8 cellular contexts compared by ENCODE assay signal in genomic region chr12:110543252-110543959, GRCh38. TPM values are rescaled to one million over a fixed set of nuclear protein-coding genes. Genes with fewer than 3 reads are reported as not detected.
DNase-seq lines count a peak whose midpoint lies in the region; ATAC-seq and TF ChIP-seq lines count a peak whose summit lies in the region.

No MANE protein-coding gene starts in this region.

- peaks cover 45% of the 10 kb centered on the region for H3K36me3 Mint-ChIP-seq in activated naive CD4-positive, alpha-beta T cell treated with anti-CD3 and anti-CD28 coated beads for 36 hours (ENCODE audit: low read depth)
- H3K36me3 Mint-ChIP-seq in MCF 10A (ENCODE audit: insufficient read depth, unreplicated experiment), result peaks cover 96% of the 10 kb centered on the region

- no peak overlapping the region for H3K4me3 Mint-ChIP-seq in activated naive CD4-positive, alpha-beta T cell treated with anti-CD3 and anti-CD28 coated beads for 36 hours
- peak overlapping the region; percentile 60 for H3K4me3 Mint-ChIP-seq in MCF 10A (ENCODE audit: unreplicated experiment)

- H3K4me3 ChIP-seq in left lung (no peak overlapping the region), subcutaneous abdominal adipose tissue (ENCODE audit: low read depth in 1 of 5, low read length in 5 of 5) (no peak overlapping the region), OCI-LY7 (ENCODE audit: low read depth, low read length, poor library complexity, severe bottlenecking) (no peak overlapping the region)

- TSS peak; percentile 44 for BruUV-seq in MCF 10A (replicated peaks; lab: Mats Ljungman, UMichigan)
- no TSS peak for BruUV-seq in OCI-LY7 (replicated peaks; lab: Mats Ljungman, UMichigan)

- H3K4me2 ChIP-seq in OCI-LY7 (ENCODE audit: low read length), result no peak overlapping the region

- H4K20me1 ChIP-seq in OCI-LY7 (ENCODE audit: insufficient read depth, low read length), result no peaks in the 10 kb centered on the region

- H3K27me3 ChIP-seq in left lung (no peaks in the 10 kb centered on the region), subcutaneous abdominal adipose tissue (ENCODE audit: control insufficient read depth in 5 of 5, insufficient read depth in 4 of 5, low read length in 5 of 5) (no peaks in the 10 kb centered on the region)

- H3K4me1 Mint-ChIP-seq in activated naive CD4-positive, alpha-beta T cell treated with anti-CD3 and anti-CD28 coated beads for 36 hours (ENCODE audit: low read depth), result peaks cover 43% of the 10 kb centered on the region
- peaks cover 54% of the 10 kb centered on the region for H3K4me1 Mint-ChIP-seq in MCF 10A (ENCODE audit: insufficient read depth, unreplicated experiment)

- POLR2A ChIA-PET in MCF 10A (lab: Yijun Ruan, JAX) (interaction anchor here (0.6 to 17.1 kb wide), 23 partner anchors 10 to 263 kb away, joined by 3 to 351 read pairs (median 5); partner anchors contain the start of genes ARPC3, FAM216A, GPN3 and RAD9B), OCI-LY7 (lab: Charles Lee) (interaction anchor here (0.5 to 1.0 kb wide), 6 partner anchors 12 to 185 kb away, joined by 3 to 5 read pairs (median 3); no protein-coding TSS in a partner anchor)

- peak overlapping the region; percentile 48 for H3K27ac Mint-ChIP-seq in activated naive CD4-positive, alpha-beta T cell treated with anti-CD3 and anti-CD28 coated beads for 36 hours
- H3K27ac Mint-ChIP-seq in MCF 10A (ENCODE audit: low read depth, unreplicated experiment), result peak overlapping the region; percentile 90

- H3K9me2 ChIP-seq in OCI-LY7 (ENCODE audit: insufficient read depth, low read length), result no peaks in the 10 kb centered on the region

- H3K4me1 ChIP-seq in left lung (peaks cover 16 to 43% of the 10 kb centered on the region in 2 donors), subcutaneous abdominal adipose tissue (ENCODE audit: control insufficient read depth in 5 of 5, insufficient read depth in 5 of 5, low read length in 5 of 5) (peaks cover 7 to 41% (median 34%) of the 10 kb centered on the region in 5 donors), OCI-LY7 (ENCODE audit: insufficient read depth, low read length, poor library complexity, severe bottlenecking) (peaks cover 12% of the 10 kb centered on the region)

- H3K9me3 Mint-ChIP-seq in activated naive CD4-positive, alpha-beta T cell treated with anti-CD3 and anti-CD28 coated beads for 36 hours, result no peaks in the 10 kb centered on the region
- H3K9me3 Mint-ChIP-seq in MCF 10A (ENCODE audit: unreplicated experiment), result no peaks in the 10 kb centered on the region

- H3K27ac ChIP-seq in left lung, result peak overlapping the region; percentile 39 to 61
- H3K27ac ChIP-seq in subcutaneous abdominal adipose tissue (ENCODE audit: low read depth, low read length), result peak overlapping the region; percentile 91
- no peak overlapping the region for H3K27ac ChIP-seq in OCI-LY7 (ENCODE audit: low read depth, low read length, poor library complexity, severe bottlenecking)

- TF ChIP-seq CTCF in MCF 10A (IDR thresholded peaks at IDR 0.05; ENCODE audit: unreplicated experiment), result no peak
- TF ChIP-seq CTCF in left lung (IDR thresholded peaks at IDR 0.05), result no peak
- no peak for TF ChIP-seq CTCF in OCI-LY7 (conservative IDR thresholded peaks at IDR 0.05; ENCODE audit: low read length)

- no peaks in the 10 kb centered on the region for H3K9me3 ChIP-seq in left lung
- H3K9me3 ChIP-seq in subcutaneous abdominal adipose tissue (ENCODE audit: control insufficient read depth in 5 of 5, low read length in 5 of 5), result no peaks in the 10 kb centered on the region
- H3K9me3 ChIP-seq in OCI-LY7 (ENCODE audit: low read length), result no peaks in the 10 kb centered on the region

- CTCF ChIA-PET in activated naive CD4-positive, alpha-beta T cell treated with anti-CD3 and anti-CD28 coated beads for 36 hours (lab: Charles Lee), result interaction anchor here (1.0 to 1.6 kb wide), 4 partner anchors 8 to 61 kb away, joined by 3 to 8 read pairs (median 4); no protein-coding TSS in a partner anchor
- CTCF ChIA-PET in MCF 10A (lab: Yijun Ruan, JAX) (interaction anchor here (0.6 to 1.6 kb wide), 10 partner anchors 8 to 351 kb away, joined by 3 to 7 read pairs (median 4); no protein-coding TSS in a partner anchor), OCI-LY7 (lab: Charles Lee; ENCODE audit: unreplicated experiment) (interaction anchor here (0.5 kb wide), 1 partner anchor 154 kb away, joined by 5 read pairs; no protein-coding TSS in a partner anchor)

- intact Hi-C loops in activated naive CD4-positive, alpha-beta T cell treated with anti-CD3 and anti-CD28 coated beads for 36 hours (cut with micrococcal nuclease), result no loop called here
- intact Hi-C loops in MCF 10A (cut with micrococcal nuclease) (loop anchor here (2.0 kb wide), 1 partner anchor 31 kb away; no protein-coding TSS in a partner anchor), left lung (cut with DNase I) (no loop called here), OCI-LY7 (cut with micrococcal nuclease; ENCODE audit: unreplicated experiment) (no loop called here)

- H3K36me3 ChIP-seq in left lung (peaks cover 0 to 47% of the 10 kb centered on the region in 2 donors), subcutaneous abdominal adipose tissue (ENCODE audit: control insufficient read depth in 5 of 5, insufficient read depth in 5 of 5, low read length in 5 of 5) (peaks cover 0 to 18% (median 13%) of the 10 kb centered on the region in 5 donors), OCI-LY7 (ENCODE audit: insufficient read depth, low read length) (peaks cover 77% of the 10 kb centered on the region)

- H2AFZ ChIP-seq in OCI-LY7 (ENCODE audit: low read length), result no peak overlapping the region

- DNase-seq in activated naive CD4-positive, alpha-beta T cell treated with anti-CD3 and anti-CD28 coated beads for 36 hours, result no peak
- no peak for DNase-seq in activated naive CD4-positive, alpha-beta T cell treated with anti-CD3 and anti-CD28 coated beads, Interleukin-2, amount 50 U/mL, for 16 hours
- DNase-seq in MCF 10A (ENCODE audit: unreplicated experiment) (peak; percentile 100), left lung (peak in 1 of 2 donors; percentile 87), OCI-LY7 (ENCODE audit: low spot score) (no peak)
- no peak for DNase-seq in activated CD8-positive, alpha-beta memory T cell treated with anti-CD3 and anti-CD28 coated beads for 24 hours

- no peaks in the 10 kb centered on the region for H3K27me3 Mint-ChIP-seq in activated naive CD4-positive, alpha-beta T cell treated with anti-CD3 and anti-CD28 coated beads for 36 hours (ENCODE audit: low read depth)
- H3K27me3 Mint-ChIP-seq in MCF 10A (ENCODE audit: insufficient read depth, unreplicated experiment), result no peaks in the 10 kb centered on the region

- ATAC-seq in left lung (peak; percentile 87), HG02870 (IDR thresholded peaks at IDR 0.05; ENCODE audit: unreplicated experiment) (no peak)

- peak overlapping the region in 3 of 5 donors; percentile 27 to 53 (median 38) for H3K9ac ChIP-seq in subcutaneous abdominal adipose tissue (ENCODE audit: low read length in 5 of 5)

- peaks cover 24% of the 10 kb centered on the region; the same call in 1 of the 2 replicates for H3K79me2 ChIP-seq in OCI-LY7 (ENCODE audit: insufficient read depth, low read depth, low read length)

RNA-seq across cellular contexts. Expression of gene PPTC7, which starts 39.7 kb away (rescaled TPM):
- total RNA-seq in activated naive CD4-positive, alpha-beta T cell treated with anti-CD3 and anti-CD28 coated beads for 36 hours, result 10 to 100 TPM; 41.1 to 43.2 TPM
- total RNA-seq in MCF 10A (2022) (32.0 and 36.5 TPM in 2 replicates), left lung (10 to 100 TPM; 22.3 to 24.2 TPM), OCI-LY7 (2022) (29.7 and 30.6 TPM in 2 replicates)
- total RNA-seq in OCI-LY7 (2014; rRNA removed; shearing (Covaris generic)), result 8.3 and 11.4 TPM in 2 replicates

RNA-seq across cellular contexts. Expression of gene RAD9B, which starts 41.3 kb away (rescaled TPM):
- 1 to 10 TPM; 1.1 to 1.5 TPM for total RNA-seq in activated naive CD4-positive, alpha-beta T cell treated with anti-CD3 and anti-CD28 coated beads for 36 hours
- total RNA-seq in MCF 10A (2022), result 1.0 and 1.5 TPM in 2 replicates
- 1 to 10 TPM in 1 of 2 donors, under 1 TPM in 1; 0.55 to 1.3 TPM for total RNA-seq in left lung
- 0.46 and 0.76 TPM in 2 replicates for total RNA-seq in OCI-LY7 (2014; rRNA removed; shearing (Covaris generic))
- total RNA-seq in OCI-LY7 (2022), result 1.9 and 3.0 TPM in 2 replicates

RNA-seq across cellular contexts. Expression of gene VPS29, which starts 41.5 kb away (rescaled TPM):
- 10 to 100 TPM; 76.6 to 81.8 TPM for total RNA-seq in activated naive CD4-positive, alpha-beta T cell treated with anti-CD3 and anti-CD28 coated beads for 36 hours
- 125 and 131 TPM in 2 replicates for total RNA-seq in MCF 10A (2022)
- 100 to 1,000 TPM in 1 of 2 donors, 10 to 100 TPM in 1; 91.7 to 115 TPM for total RNA-seq in left lung
- total RNA-seq in OCI-LY7 (2014; rRNA removed; shearing (Covaris generic)), result 52.3 and 80.3 TPM in 2 replicates
- total RNA-seq in OCI-LY7 (2022), result 162 and 168 TPM in 2 replicates
